8 cellular contexts compared by ENCODE assay signal in genomic region chr6:87078983-87079616, GRCh38. TPM values are rescaled to one million over a fixed set of nuclear protein-coding genes. Genes with fewer than 3 reads are reported as not detected.
DNase-seq lines count a peak whose midpoint lies in the region; ATAC-seq and TF ChIP-seq lines count a peak whose summit lies in the region.

No MANE protein-coding gene starts in this region.

- no peaks in the 10 kb centered on the region for H3K27me3 ChIP-seq in RWPE2 (ENCODE audit: insufficient read depth, poor library complexity, severe bottlenecking)
- H3K27me3 ChIP-seq in vagina, result no peaks in the 10 kb centered on the region

- TF ChIP-seq CTCF in RWPE2 (IDR thresholded peaks at IDR 0.05; ENCODE audit: poor library complexity, severe bottlenecking) (peak; percentile 85), vagina (IDR thresholded peaks at IDR 0.05) (peak in 2 of 3 experiments; percentile 17 to 20)

- no peaks in the 10 kb centered on the region for H3K4me1 ChIP-seq in RWPE2 (ENCODE audit: insufficient read depth, poor library complexity, severe bottlenecking)
- H3K4me1 ChIP-seq in vagina, result no peaks in the 10 kb centered on the region

- ATAC-seq in GM19463 (IDR thresholded peaks at IDR 0.05; ENCODE audit: unreplicated experiment), result peak; percentile 56
- ATAC-seq in RWPE2 (ENCODE audit: low read depth), result peak; percentile 75

- intact Hi-C loops in vagina (cut with DNase I), result no loop called here

- H3K9me3 ChIP-seq in RWPE2 (ENCODE audit: severe bottlenecking) (no peaks in the 10 kb centered on the region), vagina (no peaks in the 10 kb centered on the region)

- H3K27ac ChIP-seq in RWPE2 (ENCODE audit: poor library complexity, severe bottlenecking) (no peak overlapping the region), vagina (no peak overlapping the region)

- H3K4me3 ChIP-seq in RWPE2 (ENCODE audit: severe bottlenecking) (no peak overlapping the region), vagina (no peak overlapping the region)

- no peak for TF ChIP-seq POLR2A in vagina (IDR thresholded peaks at IDR 0.05)

- DNase-seq in COLO829 (ENCODE audit: low spot score), result peak; percentile 72
- DNase-seq in HUDEP-2 (lab: John Stamatoyannopoulos, UW; ENCODE audit: unreplicated experiment in 76 of 76), result peak in 66 of 76 experiments; percentile 9 to 81 (median 56)
- DNase-seq in RWPE2 (ENCODE audit: low spot score), result peak; percentile 56
- peak; percentile 82 for DNase-seq in activated effector memory CD4-positive, alpha-beta T cell treated with anti-CD3 and anti-CD28 coated beads, Interleukin-2, amount 50 U/mL, for 16 hours
- peak; percentile 77 for DNase-seq in globus pallidus (ENCODE audit: low spot score)
- peak; percentile 78 for DNase-seq in pons (ENCODE audit: low spot score)
- no peak for DNase-seq in vagina (ENCODE audit: extremely low spot score in 2 of 2)

- H3K36me3 ChIP-seq in RWPE2 (ENCODE audit: low read depth) (no peaks in the 10 kb centered on the region), vagina (no peaks in the 10 kb centered on the region)

RNA-seq across cellular contexts. Expression of gene CGA, which starts 15.8 kb away (rescaled TPM):
- total RNA-seq in vagina, result not detected

Comparison
In these comparisons a context has a peak if more than half of its experiments do, and no peak if none do; other contexts are left out.
1. DNase-seq: peak in COLO829 (single experiment), HUDEP-2 (66 of 76), RWPE2 (single experiment), activated effector memory CD4-positive, alpha-beta T cell treated with anti-CD3 and anti-CD28 coated beads, Interleukin-2, amount 50 U/mL, for 16 hours (single experiment), globus pallidus (single experiment) and pons (single experiment); none in vagina (0 of 2).